ENCODE assay signal across 8 cellular contexts in the genomic region with DNA sequence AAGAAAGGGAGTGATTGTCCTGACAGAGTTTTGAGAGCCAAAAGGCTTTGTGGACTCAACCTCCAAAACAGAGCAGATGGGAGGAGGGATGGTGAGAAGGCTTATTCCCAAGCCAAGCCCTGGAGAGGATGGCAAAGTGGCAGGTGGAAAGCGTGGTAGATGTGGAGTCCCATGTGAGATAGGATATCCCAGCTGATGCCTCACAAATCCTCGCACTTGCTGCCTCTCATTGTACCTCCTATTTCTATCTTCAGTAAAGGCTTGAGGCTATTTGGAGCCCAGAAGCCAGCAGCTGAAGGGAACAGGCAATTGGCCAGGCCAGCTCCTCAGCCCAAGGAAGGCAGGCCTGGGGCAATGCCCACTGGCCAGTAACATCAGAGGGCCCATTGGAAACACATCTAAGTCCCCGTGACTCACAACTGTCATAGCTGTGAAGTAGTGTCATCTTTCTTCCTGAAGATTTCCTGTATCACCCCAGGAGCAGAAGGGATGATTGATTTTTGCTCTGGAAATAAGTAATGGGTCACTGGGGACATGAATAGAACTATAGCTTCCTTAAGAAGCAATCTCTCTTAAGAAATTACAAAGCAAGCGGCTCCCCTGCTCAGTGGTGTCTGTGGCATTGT.
A peak's percentile ranks its signal among the peaks of the same experiment; 100 is the strongest.
DNase-seq lines count a peak whose midpoint lies in the region; ATAC-seq and TF ChIP-seq lines count a peak whose summit lies in the region.
"Not testable (repeated sequence)": the region's sequence is repeated elsewhere in the genome, so short reads cannot be mapped to it uniquely, and the experiment has no call there.

No MANE protein-coding gene starts in this region.

- DNase-seq in A172 (ENCODE audit: low spot score) (peak; percentile 76), Daoy (ENCODE audit: low read depth) (peak; percentile 39), HCEC 1CT (peak; percentile 53), M059J (ENCODE audit: low read depth) (peak; percentile 89), SK-MEL-5 (ENCODE audit: low read depth, low spot score) (peak; percentile 61), brain microvascular endothelial cell (peak; percentile 9), fibroblast of the aortic adventitia (ENCODE audit: low read depth) (peak; percentile 11), psoas muscle (peak in 1 of 2 donors; percentile 72)

- peak; percentile 97 to 99 (median 98) for ATAC-seq in psoas muscle

- in situ Hi-C loops in SK-MEL-5 (cut with HindIII; ENCODE audit: low pct_unique_long_range_greater_than_20kb, low sequenced_read_pairs); brain microvascular endothelial cell (cut with HindIII; ENCODE audit: low pct_ligation_motif_present, low sequenced_read_pairs): not testable (repeated sequence)

- intact Hi-C loops in psoas muscle (cut with DNase I), result loop anchor here in 1 of 2 donors (10.0 kb wide), 1 partner anchor 328 kb away; the partner anchor contains the start of gene RP9

- H3K36me3 ChIP-seq in brain microvascular endothelial cell (replicated peaks); psoas muscle (ENCODE audit: insufficient read depth in 1 of 2, low read depth in 1 of 2): not testable (repeated sequence)

- not testable (repeated sequence) for TF ChIP-seq CTCF in brain microvascular endothelial cell (IDR thresholded peaks at IDR 0.05; ENCODE audit: low read depth, low read length, missing control alignments); fibroblast of the aortic adventitia (IDR thresholded peaks at IDR 0.05; ENCODE audit: insufficient read depth, low read length); psoas muscle (IDR thresholded peaks at IDR 0.05)

- not testable (repeated sequence) for H3K27me3 ChIP-seq in brain microvascular endothelial cell (replicated peaks); psoas muscle (ENCODE audit: insufficient read depth in 3 of 3, low read length in 2 of 3)

- H3K9me3 ChIP-seq in psoas muscle, result not testable (repeated sequence)

- not testable (repeated sequence) for H3K27ac ChIP-seq in brain microvascular endothelial cell
- peak overlapping the region; percentile 67 for H3K27ac ChIP-seq in psoas muscle

- not testable (repeated sequence) for H3K4me1 ChIP-seq in psoas muscle

- 30 to 38% (median 37%) methylated on average over 4 of the region's 4 CpGs for WGBS in psoas muscle, 3 donors

- H3K4me3 ChIP-seq in brain microvascular endothelial cell (ENCODE audit: low read depth, low read length); fibroblast of the aortic adventitia (ENCODE audit: low read depth, low read length); psoas muscle: not testable (repeated sequence)
